ENCODE assay signal across 1 cellular context in the genomic region with DNA sequence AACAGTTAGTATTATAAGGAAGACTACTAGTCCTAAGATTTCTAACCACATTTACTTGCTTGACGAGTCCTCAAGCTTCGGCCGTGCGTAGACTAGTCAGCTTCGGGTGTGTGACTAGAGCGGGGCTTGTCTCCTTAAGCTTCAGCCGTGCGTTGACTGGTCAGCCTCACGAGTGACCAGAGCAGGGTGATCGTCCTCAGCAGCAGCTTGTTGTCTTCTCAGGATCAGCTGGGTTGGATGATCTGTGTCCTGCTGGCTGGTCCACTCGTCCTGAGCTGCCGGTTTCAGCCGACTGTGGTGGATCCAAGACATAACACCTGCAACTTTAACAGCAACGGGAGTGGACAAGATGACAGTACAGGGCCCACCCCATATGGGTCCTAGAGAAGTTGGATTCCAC.
TF ChIP-seq lines count a peak whose summit lies in the region.

No MANE protein-coding gene starts in this region.

TF ChIP-seq in K562, 482 proteins besides CTCF, POLR2A, EP300 and RAD21:
- TF ChIP-seq, protein P1, sequence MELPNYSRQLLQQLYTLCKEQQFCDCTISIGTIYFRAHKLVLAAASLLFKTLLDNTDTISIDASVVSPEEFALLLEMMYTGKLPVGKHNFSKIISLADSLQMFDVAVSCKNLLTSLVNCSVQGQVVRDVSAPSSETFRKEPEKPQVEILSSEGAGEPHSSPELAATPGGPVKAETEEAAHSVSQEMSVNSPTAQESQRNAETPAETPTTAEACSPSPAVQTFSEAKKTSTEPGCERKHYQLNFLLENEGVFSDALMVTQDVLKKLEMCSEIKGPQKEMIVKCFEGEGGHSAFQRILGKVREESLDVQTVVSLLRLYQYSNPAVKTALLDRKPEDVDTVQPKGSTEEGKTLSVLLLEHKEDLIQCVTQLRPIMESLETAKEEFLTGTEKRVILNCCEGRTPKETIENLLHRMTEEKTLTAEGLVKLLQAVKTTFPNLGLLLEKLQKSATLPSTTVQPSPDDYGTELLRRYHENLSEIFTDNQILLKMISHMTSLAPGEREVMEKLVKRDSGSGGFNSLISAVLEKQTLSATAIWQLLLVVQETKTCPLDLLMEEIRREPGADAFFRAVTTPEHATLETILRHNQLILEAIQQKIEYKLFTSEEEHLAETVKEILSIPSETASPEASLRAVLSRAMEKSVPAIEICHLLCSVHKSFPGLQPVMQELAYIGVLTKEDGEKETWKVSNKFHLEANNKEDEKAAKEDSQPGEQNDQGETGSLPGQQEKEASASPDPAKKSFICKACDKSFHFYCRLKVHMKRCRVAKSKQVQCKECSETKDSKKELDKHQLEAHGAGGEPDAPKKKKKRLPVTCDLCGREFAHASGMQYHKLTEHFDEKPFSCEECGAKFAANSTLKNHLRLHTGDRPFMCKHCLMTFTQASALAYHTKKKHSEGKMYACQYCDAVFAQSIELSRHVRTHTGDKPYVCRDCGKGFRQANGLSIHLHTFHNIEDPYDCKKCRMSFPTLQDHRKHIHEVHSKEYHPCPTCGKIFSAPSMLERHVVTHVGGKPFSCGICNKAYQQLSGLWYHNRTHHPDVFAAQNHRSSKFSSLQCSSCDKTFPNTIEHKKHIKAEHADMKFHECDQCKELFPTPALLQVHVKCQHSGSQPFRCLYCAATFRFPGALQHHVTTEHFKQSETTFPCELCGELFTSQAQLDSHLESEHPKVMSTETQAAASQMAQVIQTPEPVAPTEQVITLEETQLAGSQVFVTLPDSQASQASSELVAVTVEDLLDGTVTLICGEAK (IDR thresholded peaks at IDR 0.05): peak; percentile 39; the same call in 1 of the 2 replicates
- TF ChIP-seq, protein P1 (CRISPR knock-in tag; IDR thresholded peaks at IDR 0.05): peak; percentile 52; the same call in 1 of the 2 replicates
- TF ChIP-seq, protein P2, sequence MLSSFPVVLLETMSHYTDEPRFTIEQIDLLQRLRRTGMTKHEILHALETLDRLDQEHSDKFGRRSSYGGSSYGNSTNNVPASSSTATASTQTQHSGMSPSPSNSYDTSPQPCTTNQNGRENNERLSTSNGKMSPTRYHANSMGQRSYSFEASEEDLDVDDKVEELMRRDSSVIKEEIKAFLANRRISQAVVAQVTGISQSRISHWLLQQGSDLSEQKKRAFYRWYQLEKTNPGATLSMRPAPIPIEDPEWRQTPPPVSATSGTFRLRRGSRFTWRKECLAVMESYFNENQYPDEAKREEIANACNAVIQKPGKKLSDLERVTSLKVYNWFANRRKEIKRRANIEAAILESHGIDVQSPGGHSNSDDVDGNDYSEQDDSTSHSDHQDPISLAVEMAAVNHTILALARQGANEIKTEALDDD (IDR thresholded peaks at IDR 0.05): peak; percentile 63
- TF ChIP-seq ZNF584 (CRISPR knock-in tag; IDR thresholded peaks at IDR 0.05; ENCODE audit: low read depth): no peak
TF ChIP-seq in K562: peak in this region for 2.
